In genomic region chr10:11144626-11145497, GRCh38 we compare ENCODE assay signal across 8 cellular contexts.
A peak's percentile ranks its signal among the peaks of the same experiment; 100 is the strongest.
DNase-seq lines count a peak whose midpoint lies in the region; ATAC-seq and TF ChIP-seq lines count a peak whose summit lies in the region.

No MANE protein-coding gene starts in this region.

- intact Hi-C loops in dorsolateral prefrontal cortex (cut with DNase I), result no loop called here

- H3K27ac Mint-ChIP-seq in activated T-cell treated with anti-CD3 and anti-CD28 coated beads, Interleukin-2, amount 50 U/mL, for 72 hours, result peak overlapping the region; percentile 98
- peak overlapping the region; percentile 93 to 95 for H3K27ac Mint-ChIP-seq in activated naive CD4-positive, alpha-beta T cell treated with anti-CD3 and anti-CD28 coated beads, Interleukin-2, amount 50 U/mL, for 72 hours

- H3K27ac ChIP-seq in stomach smooth muscle (ENCODE audit: low read length) (peak overlapping the region; percentile 42), dorsolateral prefrontal cortex (peak overlapping the region in 11 of 59 donors; percentile 1 to 48 (median 29))

- peaks cover 32% of the 10 kb centered on the region for H3K4me1 ChIP-seq in stomach smooth muscle (ENCODE audit: control insufficient read depth, insufficient read depth, low read length)

- H3K9me3 ChIP-seq in stomach smooth muscle (ENCODE audit: control insufficient read depth in 2 of 2, low read length in 2 of 2), result no peaks in the 10 kb centered on the region

- DNase-seq in activated T-cell treated with anti-CD3 and anti-CD28 coated beads, Interleukin-2, amount 50 U/mL, for 72 hours, result no peak
- DNase-seq in activated T-cell treated with anti-CD3 and anti-CD28 coated beads for 4 hours, result no peak
- no peak for DNase-seq in activated naive CD4-positive, alpha-beta T cell treated with anti-CD3 and anti-CD28 coated beads, Interleukin-2, amount 50 U/mL, for 72 hours (ENCODE audit: low spot score in 2 of 2)
- DNase-seq in EL, result no peak
- DNase-seq in dorsolateral prefrontal cortex, result no peak
- no peak for DNase-seq in SHP77 treated with DMSO at 0.1 percent for 48 hours (lab: John Stamatoyannopoulos, UW)

- H3K4me1 Mint-ChIP-seq in activated T-cell treated with anti-CD3 and anti-CD28 coated beads, Interleukin-2, amount 50 U/mL, for 72 hours (ENCODE audit: low read depth), result peaks cover 90% of the 10 kb centered on the region

- no peaks in the 10 kb centered on the region for H3K9me3 Mint-ChIP-seq in activated T-cell treated with anti-CD3 and anti-CD28 coated beads, Interleukin-2, amount 50 U/mL, for 72 hours
- H3K9me3 Mint-ChIP-seq in activated naive CD4-positive, alpha-beta T cell treated with anti-CD3 and anti-CD28 coated beads, Interleukin-2, amount 50 U/mL, for 72 hours, result no peaks in the 10 kb centered on the region

- TF ChIP-seq CTCF in dorsolateral prefrontal cortex (IDR thresholded peaks at IDR 0.05 in 54 of 56, conservative IDR thresholded peaks at IDR 0.05 in 2 of 56; ENCODE audit: low read depth in 1 of 56, partially characterized antibody in 56 of 56), result no peak

- H3K4me3 ChIP-seq in stomach smooth muscle (ENCODE audit: low read length in 2 of 2), result no peak overlapping the region
- H3K4me3 ChIP-seq in dorsolateral prefrontal cortex, result peak overlapping the region in 1 of 59 donors; percentile 2

- H3K4me3 Mint-ChIP-seq in activated T-cell treated with anti-CD3 and anti-CD28 coated beads, Interleukin-2, amount 50 U/mL, for 72 hours, result peak overlapping the region; percentile 89 to 90

- peak; percentile 2 to 8 for ATAC-seq in activated T-cell treated with anti-CD3 and anti-CD28 coated beads, Interleukin-2, amount 50 U/mL, for 72 hours (replicated peaks in 1 of 2)
- peak; percentile 14 for ATAC-seq in HG03097 (IDR thresholded peaks at IDR 0.05; ENCODE audit: low FRiP score, unreplicated experiment)
- ATAC-seq in activated naive CD4-positive, alpha-beta T cell treated with anti-CD3 and anti-CD28 coated beads, Interleukin-2, amount 50 U/mL, for 72 hours, result peak in 1 of 2 donors; percentile 2

- no peaks in the 10 kb centered on the region for H3K27me3 Mint-ChIP-seq in activated T-cell treated with anti-CD3 and anti-CD28 coated beads, Interleukin-2, amount 50 U/mL, for 72 hours (ENCODE audit: low read depth)

- no peaks in the 10 kb centered on the region for H3K36me3 ChIP-seq in stomach smooth muscle (ENCODE audit: control insufficient read depth in 2 of 2, insufficient read depth in 2 of 2, low read length in 2 of 2)

- H3K27me3 ChIP-seq in stomach smooth muscle (ENCODE audit: control insufficient read depth in 1 of 2, insufficient read depth in 2 of 2, low read length in 2 of 2) (no peaks in the 10 kb centered on the region), dorsolateral prefrontal cortex (peaks cover 0 to 30% (median 0%) of the 10 kb centered on the region in 45 donors)

- no peak overlapping the region for H3K9ac ChIP-seq in stomach smooth muscle (ENCODE audit: low read length in 2 of 2)

- peaks cover 0 to 1% of the 10 kb centered on the region in 2 donors for H3K36me3 Mint-ChIP-seq in activated T-cell treated with anti-CD3 and anti-CD28 coated beads, Interleukin-2, amount 50 U/mL, for 72 hours (ENCODE audit: insufficient read depth in 2 of 2)
- peaks cover 0 to 6% of the 10 kb centered on the region in 2 donors for H3K36me3 Mint-ChIP-seq in activated naive CD4-positive, alpha-beta T cell treated with anti-CD3 and anti-CD28 coated beads, Interleukin-2, amount 50 U/mL, for 72 hours
